In genomic region chr12:108827941-108828340, GRCh38 we compare ENCODE assay signal across 11 cellular contexts. TPM values are rescaled to one million over a fixed set of nuclear protein-coding genes. Genes with fewer than 3 reads are reported as not detected.
DNase-seq lines count a peak whose midpoint lies in the region; ATAC-seq and TF ChIP-seq lines count a peak whose summit lies in the region.
"Had no signal": no experiment of that assay in that cellular context is flagged by ENCODE, and none has a peak within 500 bp of the region (broad histone marks: within the 10 kb centered on the region; RNA-seq: fewer than 3 reads in every experiment).

No MANE protein-coding gene starts in this region.

- peak overlapping the region in 1 of 10 experiments; percentile 51; a peak in 1 of 20 replicates for H3K4me3 ChIP-seq in BLaER1 treated with 17β-estradiol and CSF1 and Interleukin-3, amounts not matched to agents 10 nM and 100 nM
- H3K4me3 ChIP-seq in adipocyte (ENCODE audit: low read length) (no peak overlapping the region), hepatocyte (no peak overlapping the region), sigmoid colon (no peak overlapping the region)
- H3K4me3 ChIP-seq: PC-9 had no signal

- H3K36me3 Mint-ChIP-seq in stimulated activated memory B cell treated with anti-CD40 and anti-IgM and Interleukin-4, amounts not matched to agents 10 μg/mL and 1 μg/mL and 100 μg/mL, for 72 hours = peaks cover 25% of the 10 kb centered on the region

- H4K20me1 ChIP-seq in BLaER1 treated with 17β-estradiol and CSF1 and Interleukin-3, amounts not matched to agents 10 nM and 100 nM = peaks cover 0 to 16% (median 0%) of the 10 kb centered on the region in 11 experiments; a peak in 5 of 22 replicates
- H4K20me1 ChIP-seq in hepatocyte (ENCODE audit: insufficient read depth, poor library complexity, severe bottlenecking) = no peaks in the 10 kb centered on the region

- no peaks in the 10 kb centered on the region for H3K9me3 Mint-ChIP-seq in stimulated activated memory B cell treated with anti-CD40 and anti-IgM and Interleukin-4, amounts not matched to agents 10 μg/mL and 1 μg/mL and 100 μg/mL, for 72 hours
- H3K9me3 Mint-ChIP-seq: activated naive CD8-positive, alpha-beta T cell treated with anti-CD3 and anti-CD28 coated beads, Interleukin-2, amount 10 ng/mL, durations not matched to agents 7 days and 5 days had no signal

- DNase-seq in adipocyte (ENCODE audit: low read depth) = no peak
- DNase-seq in hepatocyte (ENCODE audit: low spot score) = no peak
- DNase-seq in sigmoid colon = no peak
- DNase-seq in medulla oblongata (ENCODE audit: extremely low spot score) = no peak
- DNase-seq in NCI-H446 treated with DMSO at 0.1 percent for 48 hours (lab: John Stamatoyannopoulos, UW) = no peak
- no peak for DNase-seq in UCSD-AML1 (lab: John Stamatoyannopoulos, UW; ENCODE audit: unreplicated experiment)
- DNase-seq: activated naive CD8-positive, alpha-beta T cell treated with anti-CD3 and anti-CD28 coated beads, Interleukin-2, amount 10 ng/mL, durations not matched to agents 7 days and 5 days; PC-9 had no signal

- no peak overlapping the region for H2AFZ ChIP-seq in hepatocyte
- H2AFZ ChIP-seq: PC-9 had no signal

- peak overlapping the region in 6 of 11 experiments; percentile 67 to 83 (median 75); a peak in 8 of 22 replicates for H3K9ac ChIP-seq in BLaER1 treated with 17β-estradiol and CSF1 and Interleukin-3, amounts not matched to agents 10 nM and 100 nM
- peak overlapping the region; percentile 90 for H3K9ac ChIP-seq in adipocyte (ENCODE audit: low read length)

- peaks cover 40% of the 10 kb centered on the region for H3K4me1 Mint-ChIP-seq in stimulated activated memory B cell treated with anti-CD40 and anti-IgM and Interleukin-4, amounts not matched to agents 10 μg/mL and 1 μg/mL and 100 μg/mL, for 72 hours

- no peak overlapping the region for H3K4me3 Mint-ChIP-seq in stimulated activated memory B cell treated with anti-CD40 and anti-IgM and Interleukin-4, amounts not matched to agents 10 μg/mL and 1 μg/mL and 100 μg/mL, for 72 hours
- H3K4me3 Mint-ChIP-seq: activated naive CD8-positive, alpha-beta T cell treated with anti-CD3 and anti-CD28 coated beads, Interleukin-2, amount 10 ng/mL, durations not matched to agents 7 days and 5 days had no signal

- H3K36me3 ChIP-seq in BLaER1 treated with 17β-estradiol and CSF1 and Interleukin-3, amounts not matched to agents 10 nM and 100 nM = peaks cover 10 to 52% (median 34%) of the 10 kb centered on the region in 11 experiments; a peak in 20 of 22 replicates
- H3K36me3 ChIP-seq in adipocyte (ENCODE audit: control insufficient read depth, insufficient read depth, low read length, severe bottlenecking) (peaks cover 40% of the 10 kb centered on the region), hepatocyte (replicated peaks; ENCODE audit: insufficient read depth, low read depth) (no peaks in the 10 kb centered on the region), sigmoid colon (peaks cover 0 to 22% (median 1%) of the 10 kb centered on the region in 4 donors)

- TF ChIP-seq CTCF in hepatocyte (IDR thresholded peaks at IDR 0.05; ENCODE audit: poor library complexity) (no peak), sigmoid colon (IDR thresholded peaks at IDR 0.05) (no peak)

- H3K9me2 ChIP-seq in hepatocyte (replicated peaks; ENCODE audit: insufficient read depth) = no peaks in the 10 kb centered on the region

- peak overlapping the region in 6 of 11 experiments; percentile 4 to 92 (median 85); a peak in 12 of 22 replicates for H3K27ac ChIP-seq in BLaER1 treated with 17β-estradiol and CSF1 and Interleukin-3, amounts not matched to agents 10 nM and 100 nM
- peak overlapping the region; percentile 91 for H3K27ac ChIP-seq in hepatocyte
- peak overlapping the region; percentile 79 to 90 (median 82) for H3K27ac ChIP-seq in sigmoid colon
- H3K27ac ChIP-seq: PC-9 had no signal

- 93% methylated on average over 8 of the region's 8 CpGs for WGBS in hepatocyte (ENCODE audit: low lambda C conversion rate, missing lambda C conversion rate)
- 83 to 93% methylated on average over 8 of the region's 8 CpGs for WGBS in sigmoid colon, 2 donors

- intact Hi-C loops in sigmoid colon (cut with DNase I) = no loop called here

- H3K4me2 ChIP-seq in BLaER1 treated with 17β-estradiol and CSF1 and Interleukin-3, amounts not matched to agents 10 nM and 100 nM = peak overlapping the region; percentile 82 to 93 (median 89)
- H3K4me2 ChIP-seq in hepatocyte = no peak overlapping the region
- H3K4me2 ChIP-seq: PC-9 had no signal

- H3K27ac Mint-ChIP-seq in stimulated activated memory B cell treated with anti-CD40 and anti-IgM and Interleukin-4, amounts not matched to agents 10 μg/mL and 1 μg/mL and 100 μg/mL, for 72 hours = no peak overlapping the region
- H3K27ac Mint-ChIP-seq: activated naive CD8-positive, alpha-beta T cell treated with anti-CD3 and anti-CD28 coated beads, Interleukin-2, amount 10 ng/mL, durations not matched to agents 7 days and 5 days had no signal

- peaks cover 54 to 74% (median 59%) of the 10 kb centered on the region in 10 experiments for H3K4me1 ChIP-seq in BLaER1 treated with 17β-estradiol and CSF1 and Interleukin-3, amounts not matched to agents 10 nM and 100 nM
- H3K4me1 ChIP-seq in adipocyte (ENCODE audit: control insufficient read depth, insufficient read depth, low read length) (peaks cover 77% of the 10 kb centered on the region), hepatocyte (ENCODE audit: insufficient read depth) (peaks cover 39% of the 10 kb centered on the region), sigmoid colon (peaks cover 0 to 79% (median 71%) of the 10 kb centered on the region in 4 donors)

- TF ChIP-seq POLR2A in sigmoid colon (IDR thresholded peaks at IDR 0.05) = no peak

- peaks cover 70% of the 10 kb centered on the region for H3K79me2 ChIP-seq in hepatocyte

- no peaks in the 10 kb centered on the region for H3K27me3 ChIP-seq in BLaER1 treated with 17β-estradiol and CSF1 and Interleukin-3, amounts not matched to agents 10 nM and 100 nM
- H3K27me3 ChIP-seq in adipocyte (replicated peaks; ENCODE audit: control insufficient read depth, insufficient read depth, low read length) (no peaks in the 10 kb centered on the region), hepatocyte (no peaks in the 10 kb centered on the region), sigmoid colon (no peaks in the 10 kb centered on the region)

- H3K27me3 Mint-ChIP-seq in stimulated activated memory B cell treated with anti-CD40 and anti-IgM and Interleukin-4, amounts not matched to agents 10 μg/mL and 1 μg/mL and 100 μg/mL, for 72 hours = no peaks in the 10 kb centered on the region
- H3K27me3 Mint-ChIP-seq: activated naive CD8-positive, alpha-beta T cell treated with anti-CD3 and anti-CD28 coated beads, Interleukin-2, amount 10 ng/mL, durations not matched to agents 7 days and 5 days had no signal

- no peak for TF ChIP-seq EP300 in sigmoid colon (IDR thresholded peaks at IDR 0.05)

- no peak for ATAC-seq in stimulated activated memory B cell treated with anti-CD40 and anti-IgM and Interleukin-4, amounts not matched to agents 10 μg/mL and 1 μg/mL and 100 μg/mL, for 72 hours

- no peaks in the 10 kb centered on the region for H3K9me3 ChIP-seq in BLaER1 treated with 17β-estradiol and CSF1 and Interleukin-3, amounts not matched to agents 10 nM and 100 nM (replicated peaks in 1 of 11)
- H3K9me3 ChIP-seq in adipocyte (ENCODE audit: control insufficient read depth, low read length) (no peaks in the 10 kb centered on the region), hepatocyte (ENCODE audit: low read depth) (no peaks in the 10 kb centered on the region), sigmoid colon (no peaks in the 10 kb centered on the region)

RNA-seq across cellular contexts. Expression of gene SSH1, which starts 29.4 kb away (rescaled TPM):
- total RNA-seq in hepatocyte (8.2 and 8.9 TPM in 2 replicates), sigmoid colon (10 to 100 TPM in 3 of 4 donors, 1 to 10 TPM in 1; 9.9 to 19.7 (median 12.6) TPM)
- polyA plus RNA-seq in hepatocyte (7.4 and 12.2 TPM in 2 replicates), sigmoid colon (10 to 100 TPM in 1 of 3 donors, 1 to 10 TPM in 2; 3.6 to 10.1 (median 5.1) TPM)

RNA-seq across cellular contexts. Expression of gene DAO, which starts 52.0 kb away (rescaled TPM):
- 0.90 and 2.2 TPM in 2 replicates for total RNA-seq in hepatocyte
- polyA plus RNA-seq in hepatocyte = 0.41 and 0.88 TPM in 2 replicates
- not detected for total RNA-seq in sigmoid colon
- 1 to 10 TPM; 1.0 to 9.0 (median 4.2) TPM for polyA plus RNA-seq in sigmoid colon
- total RNA-seq: activated naive CD8-positive, alpha-beta T cell treated with anti-CD3 and anti-CD28 coated beads, Interleukin-2, amount 10 ng/mL, durations not matched to agents 7 days and 5 days; LHCN-M2; PC-9 had no signal
